In genomic region chr4:144097776-144098175, GRCh38 we compare ENCODE assay signal across 10 cellular contexts. TPM values are rescaled to one million over a fixed set of nuclear protein-coding genes. Genes with fewer than 3 reads are reported as not detected.
"Had no signal": no experiment of that assay in that cellular context is flagged by ENCODE, and none has a peak within 500 bp of the region (broad histone marks: within the 10 kb centered on the region; RNA-seq: fewer than 3 reads in every experiment).

No MANE protein-coding gene starts in this region.

RNA-seq across cellular contexts. Expression of gene GYPA, which starts 42.7 kb away (rescaled TPM):
- total RNA-seq: OCI-LY7, PC-3, PC-9, Peyer's patch, Right ventricle myocardium inferior, Right ventricle myocardium superior, RPMI7951, SJSA1, SK-MEL-5 had no signal
- polyA plus RNA-seq: SK-N-SH had no signal
